Comparison of ENCODE assay signal across 17 cellular contexts in the genomic region with DNA sequence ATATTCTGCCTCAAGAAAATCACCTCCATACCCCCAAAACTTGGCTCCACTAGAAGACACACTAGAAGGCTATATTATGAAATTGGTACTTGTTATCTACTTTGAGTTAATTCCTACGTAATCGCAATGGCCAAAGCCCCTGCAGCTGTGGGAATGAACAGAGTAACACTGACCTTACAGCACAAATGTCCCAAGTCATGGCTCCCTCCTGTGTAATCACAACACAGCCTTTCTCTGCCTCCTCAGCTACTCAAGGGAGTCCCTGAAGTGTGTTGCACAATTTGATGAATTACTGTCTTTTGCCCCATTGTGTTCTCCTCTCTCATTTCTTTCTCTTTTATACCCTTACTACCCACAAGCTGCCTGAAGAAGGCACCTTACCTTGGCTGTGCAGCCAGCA.
DNase-seq lines count a peak whose midpoint lies in the region; ATAC-seq and TF ChIP-seq lines count a peak whose summit lies in the region.
"Had no signal": no experiment of that assay in that cellular context is flagged by ENCODE, and none has a peak within 500 bp of the region (broad histone marks: within the 10 kb centered on the region; RNA-seq: fewer than 3 reads in every experiment).

No MANE protein-coding gene starts in this region.

- no peak overlapping the region for H3K23ac ChIP-seq in trophoblast cell (ENCODE audit: low read length)

- H2BK12ac ChIP-seq in trophoblast cell (ENCODE audit: low read length) = no peak overlapping the region

- no peak overlapping the region for H2AFZ ChIP-seq in trophoblast cell (ENCODE audit: insufficient read depth, low read length, poor library complexity)

- no peak for ATAC-seq in CD4-positive, alpha-beta T cell (ENCODE audit: poor library complexity)
- no peak for ATAC-seq in T-helper 17 cell
- ATAC-seq: K562 had no signal

- no CpG with 5 or more reads among the region's 2 CpGs for WGBS in trophoblast cell (ENCODE audit: extremely low coverage, insufficient coverage, insufficient read length)

- H3K27ac ChIP-seq in CD4-positive, alpha-beta T cell (ENCODE audit: low read depth, low read length) = no peak overlapping the region
- no peak overlapping the region for H3K27ac ChIP-seq in trophoblast cell (ENCODE audit: low read depth, low read length)
- H3K27ac ChIP-seq: SJSA1 had no signal

- no peak overlapping the region for H3K4me2 ChIP-seq in trophoblast cell (ENCODE audit: low read length)

- H3K79me2 ChIP-seq in trophoblast cell (ENCODE audit: control insufficient read depth, insufficient read depth, low read length, poor library complexity) = no peaks in the 10 kb centered on the region

- H3K4me1 ChIP-seq in trophoblast cell (ENCODE audit: control insufficient read depth in 1 of 2, insufficient read depth in 2 of 2, low read length in 2 of 2) = peaks cover 0 to 2% of the 10 kb centered on the region in 2 experiments
- H3K4me1 ChIP-seq: SJSA1 had no signal

- H3K27me3 ChIP-seq in CD4-positive, alpha-beta T cell (ENCODE audit: control insufficient read depth, insufficient read depth, low read length) = no peaks in the 10 kb centered on the region
- no peaks in the 10 kb centered on the region for H3K27me3 ChIP-seq in trophoblast cell (ENCODE audit: insufficient read depth, low read length)
- H3K27me3 ChIP-seq: SJSA1 had no signal

- no peaks in the 10 kb centered on the region for H3K79me1 ChIP-seq in trophoblast cell (ENCODE audit: low read length)

- no peak overlapping the region for H4K12ac ChIP-seq in trophoblast cell (ENCODE audit: low read depth, low read length)

- DNase-seq in activated T-cell treated with anti-CD3 and anti-CD28 coated beads, Interleukin-2, amount 50 U/mL, for 24 hours = no peak
- no peak for DNase-seq in activated T-cell treated with anti-CD3 and anti-CD28 coated beads, Interleukin-2, amount 50 U/mL, for 48 hours
- DNase-seq in CD4-positive, alpha-beta T cell = no peak
- no peak for DNase-seq in T-helper 17 cell
- no peak for DNase-seq in trophoblast cell
- no peak for DNase-seq in NCI-H1105 treated with DMSO at 0.1 percent for 48 hours (lab: John Stamatoyannopoulos, UW)
- DNase-seq in NCI-H2171 (lab: John Stamatoyannopoulos, UW) = no peak
- DNase-seq: DMS53, EL, NCI-H1105, NCI-H1694, NCI-H2081 treated with DMSO at 0.1 percent for 48 hours, NCI-H345, NCI-H524 treated with DMSO at 0.1 percent for 48 hours had no signal

- no peak overlapping the region for H3K4ac ChIP-seq in trophoblast cell (ENCODE audit: low read depth, low read length)

- no peaks in the 10 kb centered on the region for H3K9me3 Mint-ChIP-seq in activated T-cell treated with anti-CD3 and anti-CD28 coated beads, Interleukin-2, amount 50 U/mL, for 24 hours
- no peaks in the 10 kb centered on the region for H3K9me3 Mint-ChIP-seq in CD4-positive, alpha-beta T cell

- intact Hi-C loops in CD4-positive, alpha-beta T cell (cut with DNase I, micrococcal nuclease) = no loop called here

- H4K8ac ChIP-seq in trophoblast cell (ENCODE audit: low read depth, low read length) = no peak overlapping the region

- H3K27me3 Mint-ChIP-seq in activated T-cell treated with anti-CD3 and anti-CD28 coated beads, Interleukin-2, amount 50 U/mL, for 24 hours = no peaks in the 10 kb centered on the region
- no peaks in the 10 kb centered on the region for H3K27me3 Mint-ChIP-seq in CD4-positive, alpha-beta T cell
- no peaks in the 10 kb centered on the region for H3K27me3 Mint-ChIP-seq in T-helper 17 cell
- H3K27me3 Mint-ChIP-seq: B cell had no signal

- no peak overlapping the region for H3K14ac ChIP-seq in trophoblast cell (ENCODE audit: low read length)

- CTCF ChIA-PET in CD4-positive, alpha-beta T cell (lab: Charles Lee) = no interaction called here

- H4K91ac ChIP-seq in trophoblast cell (ENCODE audit: low read depth, low read length) = no peak overlapping the region

- H2AK5ac ChIP-seq in trophoblast cell (ENCODE audit: low read length) = no peak overlapping the region

- no peak for TF ChIP-seq CTCF in CD4-positive, alpha-beta T cell (IDR thresholded peaks at IDR 0.05)

- peaks cover 16% of the 10 kb centered on the region for H3K4me1 Mint-ChIP-seq in activated T-cell treated with anti-CD3 and anti-CD28 coated beads, Interleukin-2, amount 50 U/mL, for 24 hours (ENCODE audit: low read depth)
- H3K4me1 Mint-ChIP-seq in CD4-positive, alpha-beta T cell (ENCODE audit: low read depth) = peaks cover 44% of the 10 kb centered on the region
- H3K4me1 Mint-ChIP-seq in T-helper 17 cell = peaks cover 28% of the 10 kb centered on the region

- POLR2A ChIA-PET in CD4-positive, alpha-beta T cell (lab: Charles Lee) = no interaction called here

- H3K36me3 Mint-ChIP-seq in activated T-cell treated with anti-CD3 and anti-CD28 coated beads, Interleukin-2, amount 50 U/mL, for 24 hours (ENCODE audit: low read depth) = peaks cover 65% of the 10 kb centered on the region
- peaks cover 87% of the 10 kb centered on the region for H3K36me3 Mint-ChIP-seq in CD4-positive, alpha-beta T cell (ENCODE audit: low read depth)
- H3K36me3 Mint-ChIP-seq in T-helper 17 cell (ENCODE audit: low read depth) = peaks cover 8% of the 10 kb centered on the region

- no peak overlapping the region for H2BK120ac ChIP-seq in trophoblast cell (ENCODE audit: insufficient read depth, low read length, poor library complexity)

- no peak overlapping the region for H3K18ac ChIP-seq in trophoblast cell (ENCODE audit: low read length)

- H3K9me3 ChIP-seq in CD4-positive, alpha-beta T cell (ENCODE audit: control insufficient read depth, low read length) = no peaks in the 10 kb centered on the region
- H3K9me3 ChIP-seq in T-helper 17 cell (ENCODE audit: control insufficient read depth, low read length, poor library complexity, severe bottlenecking) = no peaks in the 10 kb centered on the region
- H3K9me3 ChIP-seq in trophoblast cell (ENCODE audit: insufficient read depth, low read depth, low read length) = no peaks in the 10 kb centered on the region
- H3K9me3 ChIP-seq: SJSA1 had no signal

- H3K4me3 Mint-ChIP-seq in activated T-cell treated with anti-CD3 and anti-CD28 coated beads, Interleukin-2, amount 50 U/mL, for 24 hours = no peak overlapping the region
- H3K4me3 Mint-ChIP-seq in CD4-positive, alpha-beta T cell = no peak overlapping the region
- no peak overlapping the region for H3K4me3 Mint-ChIP-seq in T-helper 17 cell
- H3K4me3 Mint-ChIP-seq: B cell had no signal

- H3K27ac Mint-ChIP-seq in activated T-cell treated with anti-CD3 and anti-CD28 coated beads, Interleukin-2, amount 50 U/mL, for 24 hours = peak overlapping the region; percentile 1
- H3K27ac Mint-ChIP-seq in CD4-positive, alpha-beta T cell = peak overlapping the region; percentile 16
- H3K27ac Mint-ChIP-seq in T-helper 17 cell = peak overlapping the region; percentile 84

- H3K9ac ChIP-seq in trophoblast cell (ENCODE audit: low read length) = no peak overlapping the region

- peak overlapping the region; percentile 15 for H3K4me3 ChIP-seq in trophoblast cell (ENCODE audit: low read depth, low read length)
- H3K4me3 ChIP-seq: K562, SJSA1 had no signal

- no peak overlapping the region for H2BK5ac ChIP-seq in trophoblast cell (ENCODE audit: low read depth, low read length, poor library complexity)

- H3K36me3 ChIP-seq in trophoblast cell (ENCODE audit: control insufficient read depth in 1 of 2, insufficient read depth in 2 of 2, low read length in 2 of 2) = no peaks in the 10 kb centered on the region
- H3K36me3 ChIP-seq: SJSA1 had no signal

Comparison
In these comparisons a context has a peak if more than half of its experiments do, and no peak if none do; other contexts are left out.
1. H3K27ac Mint-ChIP-seq: peak in every context shown above with its lines; median percentile 84 in T-helper 17 cell; 16 in CD4-positive, alpha-beta T cell; 1 in activated T-cell treated with anti-CD3 and anti-CD28 coated beads, Interleukin-2, amount 50 U/mL, for 24 hours.